ENCODE assay signal across 1 cellular context in genomic region chr16:11198817-11199216, GRCh38.
TF ChIP-seq lines count a peak whose summit lies in the region.

No MANE protein-coding gene starts in this region.

TF ChIP-seq in HepG2, 621 proteins besides CTCF, POLR2A, EP300 and RAD21 (continued from another document):
- TF ChIP-seq, protein P1, sequence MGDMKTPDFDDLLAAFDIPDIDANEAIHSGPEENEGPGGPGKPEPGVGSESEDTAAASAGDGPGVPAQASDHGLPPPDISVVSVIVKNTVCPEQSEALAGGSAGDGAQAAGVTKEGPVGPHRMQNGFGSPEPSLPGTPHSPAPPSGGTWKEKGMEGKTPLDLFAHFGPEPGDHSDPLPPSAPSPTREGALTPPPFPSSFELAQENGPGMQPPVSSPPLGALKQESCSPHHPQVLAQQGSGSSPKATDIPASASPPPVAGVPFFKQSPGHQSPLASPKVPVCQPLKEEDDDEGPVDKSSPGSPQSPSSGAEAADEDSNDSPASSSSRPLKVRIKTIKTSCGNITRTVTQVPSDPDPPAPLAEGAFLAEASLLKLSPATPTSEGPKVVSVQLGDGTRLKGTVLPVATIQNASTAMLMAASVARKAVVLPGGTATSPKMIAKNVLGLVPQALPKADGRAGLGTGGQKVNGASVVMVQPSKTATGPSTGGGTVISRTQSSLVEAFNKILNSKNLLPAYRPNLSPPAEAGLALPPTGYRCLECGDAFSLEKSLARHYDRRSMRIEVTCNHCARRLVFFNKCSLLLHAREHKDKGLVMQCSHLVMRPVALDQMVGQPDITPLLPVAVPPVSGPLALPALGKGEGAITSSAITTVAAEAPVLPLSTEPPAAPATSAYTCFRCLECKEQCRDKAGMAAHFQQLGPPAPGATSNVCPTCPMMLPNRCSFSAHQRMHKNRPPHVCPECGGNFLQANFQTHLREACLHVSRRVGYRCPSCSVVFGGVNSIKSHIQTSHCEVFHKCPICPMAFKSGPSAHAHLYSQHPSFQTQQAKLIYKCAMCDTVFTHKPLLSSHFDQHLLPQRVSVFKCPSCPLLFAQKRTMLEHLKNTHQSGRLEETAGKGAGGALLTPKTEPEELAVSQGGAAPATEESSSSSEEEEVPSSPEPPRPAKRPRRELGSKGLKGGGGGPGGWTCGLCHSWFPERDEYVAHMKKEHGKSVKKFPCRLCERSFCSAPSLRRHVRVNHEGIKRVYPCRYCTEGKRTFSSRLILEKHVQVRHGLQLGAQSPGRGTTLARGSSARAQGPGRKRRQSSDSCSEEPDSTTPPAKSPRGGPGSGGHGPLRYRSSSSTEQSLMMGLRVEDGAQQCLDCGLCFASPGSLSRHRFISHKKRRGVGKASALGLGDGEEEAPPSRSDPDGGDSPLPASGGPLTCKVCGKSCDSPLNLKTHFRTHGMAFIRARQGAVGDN (CRISPR knock-in tag; IDR thresholded peaks at IDR 0.05) = peak; percentile 25; the same call in 1 of the 2 replicates
- TF ChIP-seq, protein P2, sequence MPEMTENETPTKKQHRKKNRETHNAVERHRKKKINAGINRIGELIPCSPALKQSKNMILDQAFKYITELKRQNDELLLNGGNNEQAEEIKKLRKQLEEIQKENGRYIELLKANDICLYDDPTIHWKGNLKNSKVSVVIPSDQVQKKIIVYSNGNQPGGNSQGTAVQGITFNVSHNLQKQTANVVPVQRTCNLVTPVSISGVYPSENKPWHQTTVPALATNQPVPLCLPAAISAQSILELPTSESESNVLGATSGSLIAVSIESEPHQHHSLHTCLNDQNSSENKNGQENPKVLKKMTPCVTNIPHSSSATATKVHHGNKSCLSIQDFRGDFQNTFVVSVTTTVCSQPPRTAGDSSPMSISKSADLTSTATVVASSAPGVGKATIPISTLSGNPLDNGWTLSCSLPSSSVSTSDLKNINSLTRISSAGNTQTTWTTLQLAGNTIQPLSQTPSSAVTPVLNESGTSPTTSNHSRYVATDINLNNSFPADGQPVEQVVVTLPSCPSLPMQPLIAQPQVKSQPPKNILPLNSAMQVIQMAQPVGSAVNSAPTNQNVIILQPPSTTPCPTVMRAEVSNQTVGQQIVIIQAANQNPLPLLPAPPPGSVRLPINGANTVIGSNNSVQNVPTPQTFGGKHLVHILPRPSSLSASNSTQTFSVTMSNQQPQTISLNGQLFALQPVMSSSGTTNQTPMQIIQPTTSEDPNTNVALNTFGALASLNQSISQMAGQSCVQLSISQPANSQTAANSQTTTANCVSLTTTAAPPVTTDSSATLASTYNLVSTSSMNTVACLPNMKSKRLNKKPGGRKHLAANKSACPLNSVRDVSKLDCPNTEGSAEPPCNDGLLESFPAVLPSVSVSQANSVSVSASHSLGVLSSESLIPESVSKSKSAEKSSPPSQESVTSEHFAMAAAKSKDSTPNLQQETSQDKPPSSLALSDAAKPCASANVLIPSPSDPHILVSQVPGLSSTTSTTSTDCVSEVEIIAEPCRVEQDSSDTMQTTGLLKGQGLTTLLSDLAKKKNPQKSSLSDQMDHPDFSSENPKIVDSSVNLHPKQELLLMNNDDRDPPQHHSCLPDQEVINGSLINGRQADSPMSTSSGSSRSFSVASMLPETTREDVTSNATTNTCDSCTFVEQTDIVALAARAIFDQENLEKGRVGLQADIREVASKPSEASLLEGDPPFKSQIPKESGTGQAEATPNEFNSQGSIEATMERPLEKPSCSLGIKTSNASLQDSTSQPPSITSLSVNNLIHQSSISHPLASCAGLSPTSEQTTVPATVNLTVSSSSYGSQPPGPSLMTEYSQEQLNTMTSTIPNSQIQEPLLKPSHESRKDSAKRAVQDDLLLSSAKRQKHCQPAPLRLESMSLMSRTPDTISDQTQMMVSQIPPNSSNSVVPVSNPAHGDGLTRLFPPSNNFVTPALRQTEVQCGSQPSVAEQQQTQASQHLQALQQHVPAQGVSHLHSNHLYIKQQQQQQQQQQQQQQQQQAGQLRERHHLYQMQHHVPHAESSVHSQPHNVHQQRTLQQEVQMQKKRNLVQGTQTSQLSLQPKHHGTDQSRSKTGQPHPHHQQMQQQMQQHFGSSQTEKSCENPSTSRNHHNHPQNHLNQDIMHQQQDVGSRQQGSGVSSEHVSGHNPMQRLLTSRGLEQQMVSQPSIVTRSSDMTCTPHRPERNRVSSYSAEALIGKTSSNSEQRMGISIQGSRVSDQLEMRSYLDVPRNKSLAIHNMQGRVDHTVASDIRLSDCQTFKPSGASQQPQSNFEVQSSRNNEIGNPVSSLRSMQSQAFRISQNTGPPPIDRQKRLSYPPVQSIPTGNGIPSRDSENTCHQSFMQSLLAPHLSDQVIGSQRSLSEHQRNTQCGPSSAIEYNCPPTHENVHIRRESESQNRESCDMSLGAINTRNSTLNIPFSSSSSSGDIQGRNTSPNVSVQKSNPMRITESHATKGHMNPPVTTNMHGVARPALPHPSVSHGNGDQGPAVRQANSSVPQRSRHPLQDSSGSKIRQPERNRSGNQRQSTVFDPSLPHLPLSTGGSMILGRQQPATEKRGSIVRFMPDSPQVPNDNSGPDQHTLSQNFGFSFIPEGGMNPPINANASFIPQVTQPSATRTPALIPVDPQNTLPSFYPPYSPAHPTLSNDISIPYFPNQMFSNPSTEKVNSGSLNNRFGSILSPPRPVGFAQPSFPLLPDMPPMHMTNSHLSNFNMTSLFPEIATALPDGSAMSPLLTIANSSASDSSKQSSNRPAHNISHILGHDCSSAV (CRISPR knock-in tag; IDR thresholded peaks at IDR 0.05; ENCODE audit: borderline replicate concordance) = no peak
- TF ChIP-seq, protein P3, sequence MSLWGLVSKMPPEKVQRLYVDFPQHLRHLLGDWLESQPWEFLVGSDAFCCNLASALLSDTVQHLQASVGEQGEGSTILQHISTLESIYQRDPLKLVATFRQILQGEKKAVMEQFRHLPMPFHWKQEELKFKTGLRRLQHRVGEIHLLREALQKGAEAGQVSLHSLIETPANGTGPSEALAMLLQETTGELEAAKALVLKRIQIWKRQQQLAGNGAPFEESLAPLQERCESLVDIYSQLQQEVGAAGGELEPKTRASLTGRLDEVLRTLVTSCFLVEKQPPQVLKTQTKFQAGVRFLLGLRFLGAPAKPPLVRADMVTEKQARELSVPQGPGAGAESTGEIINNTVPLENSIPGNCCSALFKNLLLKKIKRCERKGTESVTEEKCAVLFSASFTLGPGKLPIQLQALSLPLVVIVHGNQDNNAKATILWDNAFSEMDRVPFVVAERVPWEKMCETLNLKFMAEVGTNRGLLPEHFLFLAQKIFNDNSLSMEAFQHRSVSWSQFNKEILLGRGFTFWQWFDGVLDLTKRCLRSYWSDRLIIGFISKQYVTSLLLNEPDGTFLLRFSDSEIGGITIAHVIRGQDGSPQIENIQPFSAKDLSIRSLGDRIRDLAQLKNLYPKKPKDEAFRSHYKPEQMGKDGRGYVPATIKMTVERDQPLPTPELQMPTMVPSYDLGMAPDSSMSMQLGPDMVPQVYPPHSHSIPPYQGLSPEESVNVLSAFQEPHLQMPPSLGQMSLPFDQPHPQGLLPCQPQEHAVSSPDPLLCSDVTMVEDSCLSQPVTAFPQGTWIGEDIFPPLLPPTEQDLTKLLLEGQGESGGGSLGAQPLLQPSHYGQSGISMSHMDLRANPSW (CRISPR knock-in tag; IDR thresholded peaks at IDR 0.05; ENCODE audit: borderline replicate concordance) = no peak
- TF ChIP-seq GPBP1L1 (CRISPR knock-in tag; IDR thresholded peaks at IDR 0.05) = no peak
- no peak for TF ChIP-seq HDAC6 (IDR thresholded peaks at IDR 0.05; ENCODE audit: low read depth, low read length)
- no peak for TF ChIP-seq ZNF674 (CRISPR knock-in tag; IDR thresholded peaks at IDR 0.05; ENCODE audit: low read depth)
- TF ChIP-seq NCOA5 (CRISPR knock-in tag; IDR thresholded peaks at IDR 0.05) = no peak
- TF ChIP-seq ZNF710 (CRISPR knock-in tag; IDR thresholded peaks at IDR 0.05; ENCODE audit: borderline replicate concordance) = no peak
- TF ChIP-seq KAT2B (IDR thresholded peaks at IDR 0.05; ENCODE audit: borderline replicate concordance, low read depth, low read length) = no peak
- no peak for TF ChIP-seq ZNF790 (CRISPR knock-in tag; IDR thresholded peaks at IDR 0.05; ENCODE audit: borderline replicate concordance)
- TF ChIP-seq, protein P4, sequence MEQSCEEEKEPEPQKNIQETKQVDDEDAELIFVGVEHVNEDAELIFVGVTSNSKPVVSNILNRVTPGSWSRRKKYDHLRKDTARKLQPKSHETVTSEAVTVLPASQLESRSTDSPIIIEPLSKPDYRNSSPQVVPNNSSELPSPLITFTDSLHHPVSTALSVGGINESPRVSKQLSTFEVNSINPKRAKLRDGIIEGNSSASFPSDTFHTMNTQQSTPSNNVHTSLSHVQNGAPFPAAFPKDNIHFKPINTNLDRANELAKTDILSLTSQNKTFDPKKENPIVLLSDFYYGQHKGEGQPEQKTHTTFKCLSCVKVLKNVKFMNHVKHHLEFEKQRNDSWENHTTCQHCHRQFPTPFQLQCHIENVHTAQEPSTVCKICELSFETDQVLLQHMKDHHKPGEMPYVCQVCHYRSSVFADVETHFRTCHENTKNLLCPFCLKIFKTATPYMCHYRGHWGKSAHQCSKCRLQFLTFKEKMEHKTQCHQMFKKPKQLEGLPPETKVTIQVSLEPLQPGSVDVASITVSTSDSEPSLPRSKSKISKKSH (CRISPR knock-in tag; IDR thresholded peaks at IDR 0.05; ENCODE audit: borderline replicate concordance) = 0 out of 2 replicates have a peak, but pooled peaks have one; percentile 34
- peak; percentile 33; the same call in 1 of the 2 replicates for TF ChIP-seq NRL (CRISPR knock-in tag; IDR thresholded peaks at IDR 0.05; ENCODE audit: borderline replicate concordance)
- TF ChIP-seq ZNF576 (CRISPR knock-in tag; IDR thresholded peaks at IDR 0.05) = no peak
- TF ChIP-seq RXRA (CRISPR knock-in tag; IDR thresholded peaks at IDR 0.05) = no peak
